Comparison of ENCODE assay signal across 4 cellular contexts in the genomic region with DNA sequence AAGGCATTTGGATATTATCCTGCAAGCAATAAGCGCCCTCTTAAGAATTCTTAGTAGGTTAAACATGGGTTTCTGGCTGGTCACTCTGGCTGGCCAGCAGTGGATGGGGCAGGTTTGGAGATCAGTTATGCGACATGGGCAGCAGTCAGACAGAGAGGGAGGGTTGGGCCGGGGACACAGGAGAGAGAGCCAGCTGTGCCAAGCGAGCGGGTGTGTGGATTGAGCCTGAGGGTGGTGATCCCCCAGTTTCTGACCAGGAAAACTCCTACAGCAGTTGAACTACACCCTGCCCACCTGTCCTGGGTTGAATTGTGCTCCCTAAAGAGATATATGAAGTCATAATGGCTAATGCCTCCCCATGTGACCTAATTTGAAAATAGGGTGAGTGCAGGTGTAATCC.
"Had no signal": no experiment of that assay in that cellular context is flagged by ENCODE, and none has a peak within 500 bp of the region (broad histone marks: within the 10 kb centered on the region; RNA-seq: fewer than 3 reads in every experiment).

No MANE protein-coding gene starts in this region.

- H3K4me3 ChIP-seq: GM23338 had no signal

- DNase-seq: H9, HCEC 1CT, IMR-90 had no signal
